22 cellular contexts compared by ENCODE assay signal in genomic region chr1:244904119-244904518, GRCh38.
"Had no signal": no experiment of that assay in that cellular context is flagged by ENCODE, and none has a peak within 500 bp of the region (broad histone marks: within the 10 kb centered on the region; RNA-seq: fewer than 3 reads in every experiment).

No MANE protein-coding gene starts in this region.

- H2AFZ ChIP-seq: PC-9 had no signal

- H3K36me3 Mint-ChIP-seq: activated naive CD4-positive, alpha-beta T cell treated with anti-CD3 and anti-CD28 coated beads, Interleukin-2, amount 50 U/mL, for 72 hours had no signal

- H3K4me3 ChIP-seq: cardiac muscle cell, PC-9 had no signal

- H3K27ac ChIP-seq: brain microvascular endothelial cell, cardiac muscle cell, PC-9, WERI-Rb-1 had no signal

- ATAC-seq: activated CD4-positive, alpha-beta T cell treated with anti-CD3 and anti-CD28 coated beads for 36 hours; activated CD8-positive, alpha-beta T cell treated with anti-CD3 and anti-CD28 coated beads for 36 hours; activated naive CD4-positive, alpha-beta T cell treated with anti-CD3 and anti-CD28 coated beads, Interleukin-2, amount 50 U/mL, for 72 hours had no signal

- H3K4me2 ChIP-seq: PC-9 had no signal

- H3K27ac Mint-ChIP-seq: activated CD4-positive, alpha-beta T cell treated with anti-CD3 and anti-CD28 coated beads for 36 hours; activated CD8-positive, alpha-beta T cell treated with anti-CD3 and anti-CD28 coated beads for 36 hours; activated naive CD4-positive, alpha-beta T cell treated with anti-CD3 and anti-CD28 coated beads, Interleukin-2, amount 50 U/mL, for 72 hours; T-helper 1 cell treated with Interleukin-12 subunit alpha and Interleukin-12 subunit beta and Interleukin-4 antibody, amounts not matched to agents 30 μg/mL and 1 μg/mL, for 36 hours had no signal

- H3K9me3 Mint-ChIP-seq: activated CD8-positive, alpha-beta T cell treated with anti-CD3 and anti-CD28 coated beads for 36 hours; activated naive CD4-positive, alpha-beta T cell treated with anti-CD3 and anti-CD28 coated beads, Interleukin-2, amount 50 U/mL, for 72 hours; T-helper 1 cell treated with Interleukin-12 subunit alpha and Interleukin-12 subunit beta and Interleukin-4 antibody, amounts not matched to agents 30 μg/mL and 1 μg/mL, for 36 hours had no signal

- H3K27me3 ChIP-seq: brain microvascular endothelial cell, cardiac muscle cell had no signal

- H3K36me3 ChIP-seq: brain microvascular endothelial cell, cardiac muscle cell, WERI-Rb-1 had no signal

- DNase-seq: activated CD4-positive, alpha-beta T cell treated with anti-CD3 and anti-CD28 coated beads for 36 hours; activated CD8-positive, alpha-beta memory T cell treated with anti-CD3 and anti-CD28 coated beads, Interleukin-2, amount 50 U/mL, for 48 hours; activated CD8-positive, alpha-beta T cell treated with anti-CD3 and anti-CD28 coated beads for 36 hours; activated effector memory CD4-positive, alpha-beta T cell treated with anti-CD3 and anti-CD28 coated beads, Interleukin-2, amount 50 U/mL, for 16 hours; activated naive CD4-positive, alpha-beta T cell treated with Interleukin-2 at 50 U/mL for 16 hours; activated T-cell treated with anti-CD3 and anti-CD28 coated beads, Interleukin-2, amount 50 U/mL, for 1 hour; brain microvascular endothelial cell; Karpas-422; MM.1S; NCI-H1105; NCI-H1436 treated with DMSO at 0.1 percent for 48 hours; NCI-H187; NCI-H2081; NCI-H510A treated with DMSO at 0.1 percent for 48 hours; NCI-H69; NK-92 treated with Interleukin-12 subunit alpha and Interleukin-12 subunit beta, amount 100 ng/mL, for 24 hours; PC-9; SHP77 treated with DMSO at 0.1 percent for 48 hours; WERI-Rb-1 had no signal

- H3K27me3 Mint-ChIP-seq: activated CD4-positive, alpha-beta T cell treated with anti-CD3 and anti-CD28 coated beads for 36 hours; activated CD8-positive, alpha-beta T cell treated with anti-CD3 and anti-CD28 coated beads for 36 hours had no signal

- H3K4me3 Mint-ChIP-seq: activated CD4-positive, alpha-beta T cell treated with anti-CD3 and anti-CD28 coated beads for 36 hours; activated CD8-positive, alpha-beta T cell treated with anti-CD3 and anti-CD28 coated beads for 36 hours; T-helper 1 cell treated with Interleukin-12 subunit alpha and Interleukin-12 subunit beta and Interleukin-4 antibody, amounts not matched to agents 30 μg/mL and 1 μg/mL, for 36 hours had no signal
